Comparison of ENCODE assay signal across 19 cellular contexts in genomic region chr19:8490395-8490760, GRCh38. TPM values are rescaled to one million over a fixed set of nuclear protein-coding genes. Genes with fewer than 3 reads are reported as not detected.
A peak's percentile ranks its signal among the peaks of the same experiment; 100 is the strongest.
DNase-seq lines count a peak whose midpoint lies in the region; ATAC-seq and TF ChIP-seq lines count a peak whose summit lies in the region.
"Had no signal": no experiment of that assay in that cellular context is flagged by ENCODE, and none has a peak within 500 bp of the region (broad histone marks: within the 10 kb centered on the region; RNA-seq: fewer than 3 reads in every experiment).

No MANE protein-coding gene starts in this region.

- CTCF ChIA-PET in Calu3 (lab: Charles Lee), result no interaction called here

- no peak for TF ChIP-seq CTCF in esophagus squamous epithelium (IDR thresholded peaks at IDR 0.05)
- TF ChIP-seq CTCF in Calu3 (IDR thresholded peaks at IDR 0.05; ENCODE audit: unreplicated experiment), result no peak
- TF ChIP-seq CTCF in GM10266 (IDR thresholded peaks at IDR 0.05; ENCODE audit: control insufficient read depth, insufficient read depth, low read depth, missing control alignments), result no peak

- no peaks in the 10 kb centered on the region for H3K27me3 Mint-ChIP-seq in activated T-cell treated with anti-CD3 and anti-CD28 coated beads, Interleukin-2, amount 50 U/mL, for 24 hours
- no peaks in the 10 kb centered on the region for H3K27me3 Mint-ChIP-seq in stimulated activated naive B cell treated with anti-CD40 and anti-IgM and Interleukin-4, amounts not matched to agents 10 μg/mL and 1 μg/mL and 100 μg/mL, for 72 hours
- no peaks in the 10 kb centered on the region for H3K27me3 Mint-ChIP-seq in Calu3 (ENCODE audit: unreplicated experiment)
- H3K27me3 Mint-ChIP-seq: central memory CD8-positive, alpha-beta T cell had no signal

- no peaks in the 10 kb centered on the region for H3K9me3 ChIP-seq in esophagus squamous epithelium

- no peaks in the 10 kb centered on the region for H3K27me3 ChIP-seq in esophagus squamous epithelium

- peaks cover 47% of the 10 kb centered on the region for H3K4me1 Mint-ChIP-seq in activated T-cell treated with anti-CD3 and anti-CD28 coated beads, Interleukin-2, amount 50 U/mL, for 24 hours (ENCODE audit: low read depth)
- H3K4me1 Mint-ChIP-seq in stimulated activated naive B cell treated with anti-CD40 and anti-IgM and Interleukin-4, amounts not matched to agents 10 μg/mL and 1 μg/mL and 100 μg/mL, for 72 hours, result peaks cover 17 to 39% of the 10 kb centered on the region in 2 donors
- no peaks in the 10 kb centered on the region for H3K4me1 Mint-ChIP-seq in Calu3 (ENCODE audit: low read depth, unreplicated experiment)
- H3K4me1 Mint-ChIP-seq: mesothelial cell of epicardium had no signal

- peaks cover 17 to 47% (median 26%) of the 10 kb centered on the region in 3 donors for H3K36me3 ChIP-seq in esophagus squamous epithelium

- H3K36me3 Mint-ChIP-seq in activated T-cell treated with anti-CD3 and anti-CD28 coated beads, Interleukin-2, amount 50 U/mL, for 24 hours (ENCODE audit: low read depth), result peaks cover 55% of the 10 kb centered on the region
- H3K36me3 Mint-ChIP-seq in stimulated activated naive B cell treated with anti-CD40 and anti-IgM and Interleukin-4, amounts not matched to agents 10 μg/mL and 1 μg/mL and 100 μg/mL, for 72 hours, result peaks cover 46 to 47% of the 10 kb centered on the region in 2 donors
- H3K36me3 Mint-ChIP-seq in Calu3 (ENCODE audit: insufficient read depth, unreplicated experiment), result peaks cover 28% of the 10 kb centered on the region

- ATAC-seq in stimulated activated naive B cell treated with anti-CD40 and anti-IgM and Interleukin-4, amounts not matched to agents 10 μg/mL and 1 μg/mL and 100 μg/mL, for 72 hours (replicated peaks), result no peak

- WGBS in esophagus squamous epithelium, 2 donors, result 77 to 80% methylated on average over 2 to 14 of the region's 24 CpGs

- H3K4me3 ChIP-seq in esophagus squamous epithelium, result peak overlapping the region in 2 of 4 donors; percentile 15 to 28

- DNase-seq in activated T-cell treated with anti-CD3 and anti-CD28 coated beads, Interleukin-2, amount 50 U/mL, for 24 hours, result no peak
- DNase-seq in activated T-cell treated with anti-CD3 and anti-CD28 coated beads, Interleukin-2, amount 50 U/mL, for 1 hour, result no peak
- DNase-seq in esophagus squamous epithelium (lab: John Stamatoyannopoulos, UW), result no peak
- DNase-seq in stimulated activated naive B cell treated with anti-CD40 and anti-IgM and Interleukin-4, amounts not matched to agents 10 μg/mL and 1 μg/mL and 100 μg/mL, for 72 hours, result no peak
- DNase-seq in cerebellar cortex (ENCODE audit: low spot score), result no peak
- no peak for DNase-seq in Calu3
- DNase-seq in GM10266 (ENCODE audit: extremely low spot score), result no peak
- DNase-seq: DMS 273 treated with DMSO at 0.1 percent for 48 hours; GDM1; hippocampal formation; Kasumi-1; NCI-H748 treated with DMSO at 0.1 percent for 48 hours; OCI-M1; stimulated activated CD4-positive, alpha-beta T cell treated with anti-CD3 and anti-CD28 coated beads, Interleukin-2, amount 100 ng/mL, for 24 hours had no signal

- H3K27ac Mint-ChIP-seq in activated T-cell treated with anti-CD3 and anti-CD28 coated beads, Interleukin-2, amount 50 U/mL, for 24 hours, result peak overlapping the region; percentile 77
- peak overlapping the region; percentile 76 for H3K27ac Mint-ChIP-seq in stimulated activated naive B cell treated with anti-CD40 and anti-IgM and Interleukin-4, amounts not matched to agents 10 μg/mL and 1 μg/mL and 100 μg/mL, for 72 hours
- no peak overlapping the region for H3K27ac Mint-ChIP-seq in Calu3 (ENCODE audit: unreplicated experiment)

- peak overlapping the region; percentile 81 to 89 (median 82) for H3K27ac ChIP-seq in esophagus squamous epithelium

- no peak for TF ChIP-seq POLR2A in esophagus squamous epithelium (IDR thresholded peaks at IDR 0.05)

- no peaks in the 10 kb centered on the region for H3K9me3 Mint-ChIP-seq in activated T-cell treated with anti-CD3 and anti-CD28 coated beads, Interleukin-2, amount 50 U/mL, for 24 hours
- H3K9me3 Mint-ChIP-seq in stimulated activated naive B cell treated with anti-CD40 and anti-IgM and Interleukin-4, amounts not matched to agents 10 μg/mL and 1 μg/mL and 100 μg/mL, for 72 hours, result no peaks in the 10 kb centered on the region
- no peaks in the 10 kb centered on the region for H3K9me3 Mint-ChIP-seq in Calu3 (ENCODE audit: low read depth, unreplicated experiment)
- H3K9me3 Mint-ChIP-seq: central memory CD8-positive, alpha-beta T cell; mesothelial cell of epicardium had no signal

- intact Hi-C loops in esophagus squamous epithelium (cut with DNase I) (no loop called here), Calu3 (cut with micrococcal nuclease; ENCODE audit: unreplicated experiment) (no loop called here)

- no TSS peak for BruUV-seq in Calu3 (replicated peaks; lab: Mats Ljungman, UMichigan)

- H3K4me3 Mint-ChIP-seq in activated T-cell treated with anti-CD3 and anti-CD28 coated beads, Interleukin-2, amount 50 U/mL, for 24 hours, result no peak overlapping the region
- no peak overlapping the region for H3K4me3 Mint-ChIP-seq in stimulated activated naive B cell treated with anti-CD40 and anti-IgM and Interleukin-4, amounts not matched to agents 10 μg/mL and 1 μg/mL and 100 μg/mL, for 72 hours
- no peak overlapping the region for H3K4me3 Mint-ChIP-seq in Calu3 (ENCODE audit: low read depth, unreplicated experiment)
- H3K4me3 Mint-ChIP-seq: central memory CD8-positive, alpha-beta T cell; mesothelial cell of epicardium had no signal

- peaks cover 26 to 90% (median 34%) of the 10 kb centered on the region in 3 donors for H3K4me1 ChIP-seq in esophagus squamous epithelium

TF ChIP-seq in PFSK-1, 5 proteins besides CTCF, POLR2A, EP300 and RAD21:
- TF ChIP-seq FOXP2 (optimal IDR thresholded peaks at IDR 0.05; ENCODE audit: borderline replicate concordance, extremely low read depth, extremely low read length, insufficient read depth), result no peak
- 0 out of 2 replicates have a peak, but pooled peaks have one; percentile 27 for TF ChIP-seq POLR2AphosphoS5 (IDR thresholded peaks at IDR 0.05; ENCODE audit: low read depth, low read length)

RNA-seq across cellular contexts. Expression of gene PRAM1, which starts 12.1 kb away (rescaled TPM):
- polyA plus RNA-seq in PFSK-1 (2012; ENCODE audit: insufficient read length, low read depth), result 0.54 TPM
- total RNA-seq in esophagus squamous epithelium (under 1 TPM in 1 of 4 donors, not detected in 3; 0.57 TPM), Calu3 (2022) (0.47 TPM in 1 of 2 replicates, not detected in the other)
- total RNA-seq: A172, HT-29 had no signal

RNA-seq across cellular contexts. Expression of gene ZNF414, which starts 23.6 kb away (rescaled TPM):
- 58.2 TPM for polyA plus RNA-seq in PFSK-1 (2012; ENCODE audit: insufficient read length, low read depth)
- 10 to 100 TPM in 3 of 4 donors, 1 to 10 TPM in 1; 4.0 to 29.9 (median 19.4) TPM for total RNA-seq in esophagus squamous epithelium
- total RNA-seq in Calu3 (2022), result 8.7 and 11.8 TPM in 2 replicates

RNA-seq across cellular contexts. Expression of gene HNRNPM, which starts 45.6 kb away (rescaled TPM):
- 301 TPM for polyA plus RNA-seq in PFSK-1 (2012; ENCODE audit: insufficient read length, low read depth)
- total RNA-seq in esophagus squamous epithelium (100 to 1,000 TPM; 102 to 162 (median 128) TPM), Calu3 (2022) (186 and 204 TPM in 2 replicates)
